Comparison of ENCODE assay signal across 14 cellular contexts in the genomic region with DNA sequence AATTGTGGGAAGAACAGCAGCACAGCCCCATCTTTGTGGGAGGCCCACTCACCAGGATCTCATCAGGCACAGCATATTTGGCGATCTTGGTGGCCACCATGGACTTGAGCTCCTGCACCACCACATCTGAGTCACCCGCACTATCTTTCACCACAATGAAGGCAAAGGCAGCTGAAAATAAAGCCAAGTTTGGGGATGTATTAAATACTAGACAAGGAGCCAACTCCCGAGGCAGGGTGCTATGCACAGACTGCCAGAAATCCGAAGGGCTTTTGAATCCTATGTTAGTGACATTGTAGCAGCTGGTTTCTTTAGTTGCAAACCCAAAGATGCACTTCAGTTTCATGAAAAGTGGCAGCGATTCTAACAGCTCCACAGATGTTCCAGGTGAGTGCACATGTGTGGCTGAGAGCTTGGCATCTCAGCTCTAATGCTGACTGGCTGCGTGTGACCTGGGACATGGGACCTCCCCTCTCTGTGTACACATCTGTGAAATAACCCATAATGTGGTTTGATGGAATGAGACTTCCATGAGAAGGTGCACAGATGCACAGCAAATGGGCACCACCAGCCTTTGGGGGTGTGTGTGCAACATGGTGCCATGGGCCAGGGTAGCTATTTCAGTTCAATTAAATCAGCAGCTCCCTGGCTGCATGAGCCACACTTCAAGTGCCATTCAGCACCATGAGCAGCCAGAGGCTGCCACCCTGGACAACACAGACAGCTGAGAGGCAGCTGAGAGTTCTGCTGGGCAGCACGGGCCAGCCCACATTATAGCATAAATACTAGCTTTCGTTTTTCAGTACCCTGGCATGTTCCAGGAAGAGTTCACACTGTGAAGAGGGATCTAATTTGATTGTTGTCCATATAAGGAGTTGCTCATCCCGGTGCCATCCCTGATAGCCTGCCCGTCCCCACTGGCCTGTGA. TPM values are rescaled to one million over a fixed set of nuclear protein-coding genes. Genes with fewer than 3 reads are reported as not detected.
A peak's percentile ranks its signal among the peaks of the same experiment; 100 is the strongest.
DNase-seq lines count a peak whose midpoint lies in the region; ATAC-seq lines count a peak whose summit lies in the region.
"Had no signal": no experiment of that assay in that cellular context is flagged by ENCODE, and none has a peak within 500 bp of the region (broad histone marks: within the 10 kb centered on the region; RNA-seq: fewer than 3 reads in every experiment).

No MANE protein-coding gene starts in this region.

- H3K4me1 Mint-ChIP-seq in activated CD8-positive, alpha-beta memory T cell treated with anti-CD3 and anti-CD28 coated beads, Interleukin-2, amount 10 ng/mL, durations not matched to agents 7 days and 5 days = no peaks in the 10 kb centered on the region
- H3K4me1 Mint-ChIP-seq in stimulated activated effector memory CD8-positive, alpha-beta T cell treated with anti-CD3 and anti-CD28 coated beads, Interleukin-12 subunit alpha, Interleukin-12 subunit beta, amount 100 ng/mL, for 72 hours = no peaks in the 10 kb centered on the region

- H3K27me3 Mint-ChIP-seq in activated CD8-positive, alpha-beta memory T cell treated with anti-CD3 and anti-CD28 coated beads, Interleukin-2, amount 10 ng/mL, durations not matched to agents 7 days and 5 days = no peaks in the 10 kb centered on the region

- no peaks in the 10 kb centered on the region for H3K36me3 ChIP-seq in H7 (replicated peaks; ENCODE audit: control insufficient read depth, insufficient read depth, low read length)

- ATAC-seq in activated CD8-positive, alpha-beta memory T cell treated with anti-CD3 and anti-CD28 coated beads, Interleukin-2, amount 10 ng/mL, durations not matched to agents 7 days and 5 days = no peak
- ATAC-seq in left cardiac atrium = peak; percentile 48 to 73
- ATAC-seq in stimulated activated effector memory CD8-positive, alpha-beta T cell treated with anti-CD3 and anti-CD28 coated beads, Interleukin-12 subunit alpha, Interleukin-12 subunit beta, amount 100 ng/mL, for 72 hours = no peak
- ATAC-seq in HG03457 (IDR thresholded peaks at IDR 0.05; ENCODE audit: unreplicated experiment) = no peak
- ATAC-seq: CD8-positive, alpha-beta T cell; right lobe of liver had no signal

- H3K27ac Mint-ChIP-seq in activated CD8-positive, alpha-beta memory T cell treated with anti-CD3 and anti-CD28 coated beads, Interleukin-2, amount 10 ng/mL, durations not matched to agents 7 days and 5 days = no peak overlapping the region
- H3K27ac Mint-ChIP-seq in stimulated activated effector memory CD8-positive, alpha-beta T cell treated with anti-CD3 and anti-CD28 coated beads, Interleukin-12 subunit alpha, Interleukin-12 subunit beta, amount 100 ng/mL, for 72 hours = peak overlapping the region; percentile 13
- H3K27ac Mint-ChIP-seq: CD8-positive, alpha-beta T cell had no signal

- CTCF ChIA-PET in activated CD8-positive, alpha-beta memory T cell treated with anti-CD3 and anti-CD28 coated beads, Interleukin-2, amount 10 ng/mL, durations not matched to agents 7 days and 5 days (lab: Charles Lee) = interaction anchor here (1.1 to 1.5 kb wide), 2 partner anchors 12 to 16 kb away, joined by 3 to 4 read pairs; no protein-coding TSS in a partner anchor

- H3K4me3 ChIP-seq in H7 (ENCODE audit: insufficient read depth, low read depth, low read length) = no peak overlapping the region
- H3K4me3 ChIP-seq: right lobe of liver, testis had no signal

- intact Hi-C loops in left cardiac atrium (cut with DNase I) = no loop called here

- H3K36me3 Mint-ChIP-seq in activated CD8-positive, alpha-beta memory T cell treated with anti-CD3 and anti-CD28 coated beads, Interleukin-2, amount 10 ng/mL, durations not matched to agents 7 days and 5 days = peaks cover 2% of the 10 kb centered on the region
- peaks cover 46% of the 10 kb centered on the region for H3K36me3 Mint-ChIP-seq in stimulated activated effector memory CD8-positive, alpha-beta T cell treated with anti-CD3 and anti-CD28 coated beads, Interleukin-12 subunit alpha, Interleukin-12 subunit beta, amount 100 ng/mL, for 72 hours

- peak; percentile 64 for DNase-seq in NCI-H2196 (lab: John Stamatoyannopoulos, UW; ENCODE audit: unreplicated experiment)
- peak; percentile 32 for DNase-seq in activated CD8-positive, alpha-beta memory T cell treated with anti-CD3 and anti-CD28 coated beads, Interleukin-2, amount 10 ng/mL, durations not matched to agents 7 days and 5 days
- DNase-seq in left cardiac atrium = no peak
- DNase-seq in stimulated activated effector memory CD8-positive, alpha-beta T cell treated with anti-CD3 and anti-CD28 coated beads, Interleukin-12 subunit alpha, Interleukin-12 subunit beta, amount 100 ng/mL, for 72 hours (ENCODE audit: low spot score in 2 of 2) = no peak
- DNase-seq in H7 = no peak
- DNase-seq in NCI-H82 treated with DMSO at 0.1 percent for 48 hours (lab: John Stamatoyannopoulos, UW; ENCODE audit: unreplicated experiment) = no peak
- DNase-seq: activated CD4-positive, alpha-beta T cell treated with anti-CD3 and anti-CD28 coated beads for 48 hours; activated naive CD4-positive, alpha-beta T cell treated with Interleukin-2 at 50 U/mL for 16 hours; CD8-positive, alpha-beta T cell; NCI-H1436 treated with DMSO at 0.1 percent for 48 hours; OCI-M1; testis had no signal

- no peaks in the 10 kb centered on the region for H3K27me3 ChIP-seq in H7 (ENCODE audit: control insufficient read depth, insufficient read depth, low read length)
- H3K27me3 ChIP-seq: right lobe of liver, testis had no signal

- H3K9me3 Mint-ChIP-seq in activated CD8-positive, alpha-beta memory T cell treated with anti-CD3 and anti-CD28 coated beads, Interleukin-2, amount 10 ng/mL, durations not matched to agents 7 days and 5 days (ENCODE audit: low read depth) = no peaks in the 10 kb centered on the region
- no peaks in the 10 kb centered on the region for H3K9me3 Mint-ChIP-seq in stimulated activated effector memory CD8-positive, alpha-beta T cell treated with anti-CD3 and anti-CD28 coated beads, Interleukin-12 subunit alpha, Interleukin-12 subunit beta, amount 100 ng/mL, for 72 hours
- H3K9me3 Mint-ChIP-seq: CD8-positive, alpha-beta T cell had no signal

- H3K4me3 Mint-ChIP-seq in activated CD8-positive, alpha-beta memory T cell treated with anti-CD3 and anti-CD28 coated beads, Interleukin-2, amount 10 ng/mL, durations not matched to agents 7 days and 5 days = no peak overlapping the region
- H3K4me3 Mint-ChIP-seq in stimulated activated effector memory CD8-positive, alpha-beta T cell treated with anti-CD3 and anti-CD28 coated beads, Interleukin-12 subunit alpha, Interleukin-12 subunit beta, amount 100 ng/mL, for 72 hours = no peak overlapping the region
- H3K4me3 Mint-ChIP-seq: CD8-positive, alpha-beta T cell had no signal

RNA-seq across cellular contexts. Expression of a gene that starts 16.9 kb away (rescaled TPM):
- 10 to 100 TPM; 47.5 to 56.0 TPM for total RNA-seq in activated CD8-positive, alpha-beta memory T cell treated with anti-CD3 and anti-CD28 coated beads, Interleukin-2, amount 10 ng/mL, durations not matched to agents 7 days and 5 days
- total RNA-seq in left cardiac atrium = 10 to 100 TPM; 47.0 to 52.2 TPM
- 63.5 and 69.0 TPM in 2 replicates for total RNA-seq in H7 (2014; rRNA removed; shearing (Covaris generic))

RNA-seq across cellular contexts. Expression of a gene that starts 48.5 kb away (rescaled TPM):
- 10 to 100 TPM; 44.4 TPM for total RNA-seq in activated CD8-positive, alpha-beta memory T cell treated with anti-CD3 and anti-CD28 coated beads, Interleukin-2, amount 10 ng/mL, durations not matched to agents 7 days and 5 days
- 10 to 100 TPM; 27.9 to 55.0 TPM for total RNA-seq in left cardiac atrium
- not detected in 2 replicates for total RNA-seq in H7 (2014; rRNA removed; shearing (Covaris generic))

Comparison
In these comparisons a context has a peak if more than half of its experiments do, and no peak if none do; other contexts are left out.
1. DNase-seq: peak in NCI-H2196 (single experiment) and activated CD8-positive, alpha-beta memory T cell treated with anti-CD3 and anti-CD28 coated beads, Interleukin-2, amount 10 ng/mL, durations not matched to agents 7 days and 5 days (single experiment); none in left cardiac atrium (single experiment), stimulated activated effector memory CD8-positive, alpha-beta T cell treated with anti-CD3 and anti-CD28 coated beads, Interleukin-12 subunit alpha, Interleukin-12 subunit beta, amount 100 ng/mL, for 72 hours (0 of 2), H7 (single experiment) and NCI-H82 treated with DMSO at 0.1 percent for 48 hours (single experiment).
2. ATAC-seq: peak in left cardiac atrium (2 of 2); none in activated CD8-positive, alpha-beta memory T cell treated with anti-CD3 and anti-CD28 coated beads, Interleukin-2, amount 10 ng/mL, durations not matched to agents 7 days and 5 days (single experiment), stimulated activated effector memory CD8-positive, alpha-beta T cell treated with anti-CD3 and anti-CD28 coated beads, Interleukin-12 subunit alpha, Interleukin-12 subunit beta, amount 100 ng/mL, for 72 hours (single experiment) and HG03457 (single experiment).
3. RNA of a gene that starts 48.5 kb away (total RNA-seq): 27.9 to 55.0 TPM in left cardiac atrium and 44.4 TPM in activated CD8-positive, alpha-beta memory T cell treated with anti-CD3 and anti-CD28 coated beads, Interleukin-2, amount 10 ng/mL, durations not matched to agents 7 days and 5 days; not detected in H7; every median in the first group is over 10 times any median in the second.